25 cellular contexts compared by ENCODE assay signal in genomic region chr3:3991598-3991997, GRCh38.
"Had no signal": no experiment of that assay in that cellular context is flagged by ENCODE, and none has a peak within 500 bp of the region (broad histone marks: within the 10 kb centered on the region; RNA-seq: fewer than 3 reads in every experiment).

No MANE protein-coding gene starts in this region.

- H3K27ac ChIP-seq: stomach, suprapubic skin, thoracic aorta, thyroid gland, tibial artery, tibial nerve, transverse colon, upper lobe of left lung, upper lobe of right lung, uterus, vagina had no signal

- DNase-seq: stimulated activated CD4-positive, alpha-beta T cell treated with anti-CD3 and anti-CD28 coated beads, Interleukin-2, amount 100 ng/mL, for 24 hours; stimulated activated CD4-positive, alpha-beta T cell treated with anti-CD3 and anti-CD28 coated beads, Interleukin-2, amount 100 ng/mL, for 48 hours; stimulated activated CD4-positive, alpha-beta T cell treated with anti-CD3 and anti-CD28 coated beads, Interleukin-4, amount 100 ng/mL, for 1 hour; stimulated activated CD4-positive, alpha-beta T cell treated with anti-CD3 and anti-CD28 coated beads, Interleukin-4, amount 100 ng/mL, for 24 hours; stimulated activated CD4-positive, alpha-beta T cell treated with anti-CD3 and anti-CD28 coated beads, Interleukin-4, amount 100 ng/mL, for 4 hours; stimulated activated CD8-positive, alpha-beta memory T cell treated with anti-CD3 and anti-CD28 coated beads, Interleukin-4, amount 100 ng/mL, for 48 hours; stimulated activated naive B cell treated with anti-CD40 and anti-IgM and Interleukin-4, amounts not matched to agents 10 μg/mL and 1 μg/mL and 100 μg/mL, for 72 hours; stimulated activated naive CD4-positive, alpha-beta T cell; stimulated activated naive CD4-positive, alpha-beta T cell treated with Interleukin-2 at 50 U/mL for 16 hours; stimulated activated naive CD8-positive, alpha-beta T cell treated with anti-CD3 and anti-CD28 coated beads, Interleukin-15, amount 100 ng/mL, for 72 hours; stimulated activated naive CD8-positive, alpha-beta T cell treated with anti-CD3 and anti-CD28 coated beads, Interleukin-15, Interleukin-2, amounts not matched to agents 100 U/mL and 50 U/mL, for 24 hours; stomach; substantia nigra; thyroid gland; tibial artery; transverse colon; upper lobe of left lung; upper lobe of right lung; uterus had no signal

- H3K4me1 ChIP-seq: stomach, suprapubic skin, thyroid gland, tibial artery, tibial nerve, transverse colon, upper lobe of left lung, upper lobe of right lung, uterus, vagina had no signal

- H3K27me3 ChIP-seq: stomach, suprapubic skin, thyroid gland, tibial artery, tibial nerve, transverse colon, upper lobe of left lung, upper lobe of right lung, uterus, vagina had no signal

- H3K4me3 ChIP-seq: stomach, suprapubic skin, thoracic aorta, thyroid gland, tibial artery, tibial nerve, transverse colon, upper lobe of left lung, upper lobe of right lung, uterus, vagina had no signal

- H3K36me3 ChIP-seq: stomach, suprapubic skin, thoracic aorta, thyroid gland, tibial artery, tibial nerve, transverse colon, upper lobe of left lung, upper lobe of right lung, uterus, vagina had no signal

- ATAC-seq: stimulated activated effector memory CD8-positive, alpha-beta T cell treated with anti-CD3 and anti-CD28 coated beads, Interleukin-12 subunit alpha, Interleukin-12 subunit beta, amount 100 ng/mL, for 72 hours; stimulated activated memory B cell treated with anti-CD40 and anti-IgM and Interleukin-4, amounts not matched to agents 10 μg/mL and 1 μg/mL and 100 μg/mL, for 72 hours; stimulated activated naive B cell treated with anti-CD40 and anti-IgM and Interleukin-4, amounts not matched to agents 10 μg/mL and 1 μg/mL and 100 μg/mL, for 72 hours; stimulated activated naive CD8-positive, alpha-beta T cell treated with anti-CD3 and anti-CD28 coated beads, Interleukin-15, amount 100 ng/mL, for 72 hours; stimulated activated naive CD8-positive, alpha-beta T cell treated with anti-CD3 and anti-CD28 coated beads, Interleukin-15, Interleukin-2, amounts not matched to agents 100 U/mL and 50 U/mL, for 24 hours; upper lobe of right lung had no signal

- H3K9me3 ChIP-seq: suprapubic skin, thoracic aorta, thyroid gland, transverse colon, upper lobe of left lung, upper lobe of right lung, vagina had no signal
